11 cellular contexts compared by ENCODE assay signal in genomic region chr20:45945678-45946148, GRCh38. TPM values are rescaled to one million over a fixed set of nuclear protein-coding genes. Genes with fewer than 3 reads are reported as not detected.
DNase-seq lines count a peak whose midpoint lies in the region; ATAC-seq and TF ChIP-seq lines count a peak whose summit lies in the region.
"Had no signal": no experiment of that assay in that cellular context is flagged by ENCODE, and none has a peak within 500 bp of the region (broad histone marks: within the 10 kb centered on the region; RNA-seq: fewer than 3 reads in every experiment).

No MANE protein-coding gene starts in this region.

- H3K9me3 ChIP-seq in gastroesophageal sphincter: no peaks in the 10 kb centered on the region
- H3K9me3 ChIP-seq: ascending aorta had no signal

- TF ChIP-seq CTCF in activated CD8-positive, alpha-beta T cell treated with anti-CD3 and anti-CD28 coated beads for 36 hours (IDR thresholded peaks at IDR 0.05): no peak
- TF ChIP-seq CTCF in gastroesophageal sphincter (IDR thresholded peaks at IDR 0.05): no peak

- ATAC-seq in activated CD8-positive, alpha-beta T cell treated with anti-CD3 and anti-CD28 coated beads for 36 hours: no peak
- ATAC-seq in activated CD8-positive, alpha-beta T cell treated with anti-CD3 and anti-CD28 coated beads, Interleukin-2, amount 10 ng/mL, durations not matched to agents 7 days and 5 days: no peak
- ATAC-seq in gastroesophageal sphincter (no peak), HG02678 (IDR thresholded peaks at IDR 0.05; ENCODE audit: unreplicated experiment) (no peak)

- no peak overlapping the region for H3K4me3 ChIP-seq in gastroesophageal sphincter
- H3K4me3 ChIP-seq: ascending aorta had no signal

- H3K36me3 Mint-ChIP-seq in activated CD8-positive, alpha-beta T cell treated with anti-CD3 and anti-CD28 coated beads for 36 hours (ENCODE audit: low read depth): peaks cover 37% of the 10 kb centered on the region
- H3K36me3 Mint-ChIP-seq in activated CD8-positive, alpha-beta T cell treated with anti-CD3 and anti-CD28 coated beads, Interleukin-2, amount 10 ng/mL, durations not matched to agents 7 days and 5 days (ENCODE audit: low read depth): peaks cover 55% of the 10 kb centered on the region

- intact Hi-C loops in activated CD8-positive, alpha-beta T cell treated with anti-CD3 and anti-CD28 coated beads for 36 hours (cut with micrococcal nuclease): no loop called here
- intact Hi-C loops in posterior cingulate gyrus (cut with DNase I): no loop called here

- 68 to 100% methylated on average over 1 to 4 of the region's 13 CpGs for WGBS in gastroesophageal sphincter (ENCODE audit: low coverage in 1 of 2), 2 donors

- H3K27ac Mint-ChIP-seq in activated CD8-positive, alpha-beta T cell treated with anti-CD3 and anti-CD28 coated beads for 36 hours: peak overlapping the region; percentile 65
- no peak overlapping the region for H3K27ac Mint-ChIP-seq in activated CD8-positive, alpha-beta T cell treated with anti-CD3 and anti-CD28 coated beads, Interleukin-2, amount 10 ng/mL, durations not matched to agents 7 days and 5 days
- H3K27ac Mint-ChIP-seq: type B pancreatic cell had no signal

- DNase-seq in activated CD8-positive, alpha-beta T cell treated with anti-CD3 and anti-CD28 coated beads for 36 hours: no peak
- no peak for DNase-seq in activated CD8-positive, alpha-beta T cell treated with anti-CD3 and anti-CD28 coated beads, Interleukin-2, amount 10 ng/mL, durations not matched to agents 7 days and 5 days
- peak; percentile 70 for DNase-seq in T1000 (lab: John Stamatoyannopoulos, UW)
- no peak for DNase-seq in substantia nigra (lab: John Stamatoyannopoulos, UW)
- no peak for DNase-seq in stimulated activated CD4-positive, alpha-beta T cell treated with anti-CD3 and anti-CD28 coated beads, Interleukin-2, amount 100 ng/mL, for 48 hours
- DNase-seq in posterior cingulate gyrus: no peak
- DNase-seq: ACHN had no signal

- H3K4me1 ChIP-seq in gastroesophageal sphincter: peaks cover 0 to 20% (median 0%) of the 10 kb centered on the region in 3 donors
- H3K4me1 ChIP-seq: ascending aorta had no signal

- H3K27ac ChIP-seq in gastroesophageal sphincter: peak overlapping the region in 3 of 4 donors; percentile 54 to 58 (median 54)
- H3K27ac ChIP-seq in substantia nigra (ENCODE audit: low read depth, low read length, poor library complexity, severe bottlenecking): peak overlapping the region; percentile 17

- H3K27me3 Mint-ChIP-seq in activated CD8-positive, alpha-beta T cell treated with anti-CD3 and anti-CD28 coated beads for 36 hours: no peaks in the 10 kb centered on the region
- no peaks in the 10 kb centered on the region for H3K27me3 Mint-ChIP-seq in activated CD8-positive, alpha-beta T cell treated with anti-CD3 and anti-CD28 coated beads, Interleukin-2, amount 10 ng/mL, durations not matched to agents 7 days and 5 days (ENCODE audit: low read depth)
- H3K27me3 Mint-ChIP-seq: type B pancreatic cell had no signal

- peaks cover 13% of the 10 kb centered on the region for H3K4me1 Mint-ChIP-seq in activated CD8-positive, alpha-beta T cell treated with anti-CD3 and anti-CD28 coated beads for 36 hours (ENCODE audit: low read depth)
- peaks cover 8% of the 10 kb centered on the region for H3K4me1 Mint-ChIP-seq in activated CD8-positive, alpha-beta T cell treated with anti-CD3 and anti-CD28 coated beads, Interleukin-2, amount 10 ng/mL, durations not matched to agents 7 days and 5 days (ENCODE audit: low read depth)

- TF ChIP-seq EP300 in gastroesophageal sphincter (IDR thresholded peaks at IDR 0.05): no peak

- H3K4me3 Mint-ChIP-seq in activated CD8-positive, alpha-beta T cell treated with anti-CD3 and anti-CD28 coated beads for 36 hours: no peak overlapping the region
- no peak overlapping the region for H3K4me3 Mint-ChIP-seq in activated CD8-positive, alpha-beta T cell treated with anti-CD3 and anti-CD28 coated beads, Interleukin-2, amount 10 ng/mL, durations not matched to agents 7 days and 5 days
- H3K4me3 Mint-ChIP-seq: type B pancreatic cell had no signal

- CTCF ChIA-PET in activated CD8-positive, alpha-beta T cell treated with anti-CD3 and anti-CD28 coated beads for 36 hours (lab: Charles Lee): interaction anchor here (1.3 to 6.6 kb wide), 2 partner anchors 24 to 146 kb away, joined by 4 to 40 read pairs; no protein-coding TSS in a partner anchor
- CTCF ChIA-PET in activated CD8-positive, alpha-beta T cell treated with anti-CD3 and anti-CD28 coated beads, Interleukin-2, amount 10 ng/mL, durations not matched to agents 7 days and 5 days (lab: Charles Lee): interaction anchor here (0.9 to 2.2 kb wide), 3 partner anchors 16 to 25 kb away, joined by 3 to 14 read pairs (median 5); no protein-coding TSS in a partner anchor

- no peak for TF ChIP-seq POLR2A in gastroesophageal sphincter (IDR thresholded peaks at IDR 0.05)

- POLR2A ChIA-PET in activated CD8-positive, alpha-beta T cell treated with anti-CD3 and anti-CD28 coated beads for 36 hours (lab: Charles Lee): interaction anchor here (1.1 to 12.9 kb wide), 4 partner anchors 9 to 55 kb away, joined by 3 to 119 read pairs (median 6); partner anchors contain the start of genes PCIF1 and ZNF335
- POLR2A ChIA-PET in activated CD8-positive, alpha-beta T cell treated with anti-CD3 and anti-CD28 coated beads, Interleukin-2, amount 10 ng/mL, durations not matched to agents 7 days and 5 days (lab: Charles Lee): interaction anchor here (0.8 kb wide), 1 partner anchor 11 kb away, joined by 3 read pairs; the partner anchor contains the start of gene PCIF1

- H3K36me3 ChIP-seq in gastroesophageal sphincter: peaks cover 0 to 100% of the 10 kb centered on the region in 2 donors

- H3K9me3 Mint-ChIP-seq in activated CD8-positive, alpha-beta T cell treated with anti-CD3 and anti-CD28 coated beads for 36 hours: no peaks in the 10 kb centered on the region
- H3K9me3 Mint-ChIP-seq in activated CD8-positive, alpha-beta T cell treated with anti-CD3 and anti-CD28 coated beads, Interleukin-2, amount 10 ng/mL, durations not matched to agents 7 days and 5 days (ENCODE audit: insufficient read depth): no peaks in the 10 kb centered on the region
- H3K9me3 Mint-ChIP-seq: type B pancreatic cell had no signal

- H3K27me3 ChIP-seq in gastroesophageal sphincter: no peaks in the 10 kb centered on the region
- H3K27me3 ChIP-seq: ascending aorta had no signal

RNA-seq across cellular contexts. Expression of gene PCIF1, which starts 11.2 kb away (rescaled TPM):
- 10 to 100 TPM; 27.8 to 29.5 TPM for total RNA-seq in activated CD8-positive, alpha-beta T cell treated with anti-CD3 and anti-CD28 coated beads for 36 hours
- total RNA-seq in activated CD8-positive, alpha-beta T cell treated with anti-CD3 and anti-CD28 coated beads, Interleukin-2, amount 10 ng/mL, durations not matched to agents 7 days and 5 days: 10 to 100 TPM; 40.3 to 41.2 TPM
- total RNA-seq in gastroesophageal sphincter: 10 to 100 TPM; 21.5 to 45.3 (median 39.2) TPM

RNA-seq across cellular contexts. Expression of gene ZNF335, which starts 26.3 kb away (rescaled TPM):
- 10 to 100 TPM; 27.0 to 28.8 TPM for total RNA-seq in activated CD8-positive, alpha-beta T cell treated with anti-CD3 and anti-CD28 coated beads for 36 hours
- 10 to 100 TPM; 33.1 to 34.5 TPM for total RNA-seq in activated CD8-positive, alpha-beta T cell treated with anti-CD3 and anti-CD28 coated beads, Interleukin-2, amount 10 ng/mL, durations not matched to agents 7 days and 5 days
- total RNA-seq in gastroesophageal sphincter: 10 to 100 TPM in 3 of 4 donors, 1 to 10 TPM in 1; 7.5 to 17.9 (median 16.5) TPM

RNA-seq across cellular contexts. Expression of gene PLTP, which starts 33.8 kb away (rescaled TPM):
- 1 to 10 TPM; 7.4 to 8.6 TPM for total RNA-seq in activated CD8-positive, alpha-beta T cell treated with anti-CD3 and anti-CD28 coated beads for 36 hours
- total RNA-seq in activated CD8-positive, alpha-beta T cell treated with anti-CD3 and anti-CD28 coated beads, Interleukin-2, amount 10 ng/mL, durations not matched to agents 7 days and 5 days: 1 to 10 TPM; 2.2 to 2.8 TPM
- 100 to 1,000 TPM in 3 of 4 donors, 10 to 100 TPM in 1; 45.6 to 456 (median 177) TPM for total RNA-seq in gastroesophageal sphincter

RNA-seq across cellular contexts. Expression of gene CTSA, which starts 54.6 kb away (rescaled TPM):
- total RNA-seq in activated CD8-positive, alpha-beta T cell treated with anti-CD3 and anti-CD28 coated beads for 36 hours: 10 to 100 TPM; 34.5 to 40.2 TPM
- total RNA-seq in activated CD8-positive, alpha-beta T cell treated with anti-CD3 and anti-CD28 coated beads, Interleukin-2, amount 10 ng/mL, durations not matched to agents 7 days and 5 days: 10 to 100 TPM; 63.4 to 64.1 TPM
- 10 to 100 TPM; 36.4 to 73.0 (median 56.6) TPM for total RNA-seq in gastroesophageal sphincter

RNA-seq across cellular contexts. Expression of gene NEURL2, which starts 54.7 kb away (rescaled TPM):
- total RNA-seq in activated CD8-positive, alpha-beta T cell treated with anti-CD3 and anti-CD28 coated beads for 36 hours: 1 to 10 TPM; 2.4 to 2.9 TPM
- 1 to 10 TPM; 1.1 to 1.3 TPM for total RNA-seq in activated CD8-positive, alpha-beta T cell treated with anti-CD3 and anti-CD28 coated beads, Interleukin-2, amount 10 ng/mL, durations not matched to agents 7 days and 5 days
- total RNA-seq in gastroesophageal sphincter: 10 to 100 TPM in 3 of 4 donors, 1 to 10 TPM in 1; 2.2 to 26.4 (median 17.0) TPM

Comparison
In these comparisons a context has a peak if more than half of its experiments do, and no peak if none do; other contexts are left out.
1. RNA of gene PLTP, which starts 33.8 kb away (total RNA-seq): 45.6 to 456 TPM in gastroesophageal sphincter; 7.4 to 8.6 TPM in activated CD8-positive, alpha-beta T cell treated with anti-CD3 and anti-CD28 coated beads for 36 hours and 2.2 to 2.8 TPM in activated CD8-positive, alpha-beta T cell treated with anti-CD3 and anti-CD28 coated beads, Interleukin-2, amount 10 ng/mL, durations not matched to agents 7 days and 5 days; every median in the first group is over 4 times any median in the second.